Comparison of ENCODE assay signal across 9 cellular contexts in the genomic region with DNA sequence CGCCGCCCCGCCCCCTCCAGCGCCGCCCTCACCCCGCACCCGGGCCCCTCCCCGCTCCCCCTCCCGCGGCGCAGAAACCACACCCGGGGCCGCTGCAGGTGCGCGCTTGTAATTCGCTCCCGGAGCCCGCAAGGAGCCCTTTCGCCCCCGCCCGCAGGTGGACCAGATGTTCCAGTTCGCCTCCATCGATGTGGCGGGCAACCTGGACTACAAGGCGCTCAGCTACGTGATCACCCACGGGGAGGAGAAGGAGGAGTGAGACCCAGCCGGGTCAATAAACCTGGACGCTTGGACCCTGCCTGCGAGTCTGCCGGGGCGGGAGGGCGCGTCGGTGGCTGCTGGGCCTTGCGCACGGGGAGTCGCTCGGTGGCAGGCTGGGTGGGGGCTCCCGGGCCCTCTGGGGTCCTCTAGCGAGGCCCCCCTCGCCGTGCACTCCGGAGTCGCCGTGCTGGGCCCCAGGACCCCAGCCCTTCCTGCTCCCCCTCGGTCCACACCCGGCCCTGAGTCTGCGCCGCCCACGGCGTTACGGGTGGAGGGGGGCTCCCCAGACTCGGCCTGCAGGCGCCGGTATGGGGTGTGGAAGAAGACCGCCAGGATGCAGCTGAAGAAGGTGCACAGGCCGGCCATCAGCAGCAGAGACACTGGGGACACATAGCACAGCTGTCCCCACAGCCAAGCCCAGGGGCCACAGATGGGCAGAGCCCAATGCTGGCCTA. TPM values are rescaled to one million over a fixed set of nuclear protein-coding genes. Genes with fewer than 3 reads are reported as not detected.
DNase-seq lines count a peak whose midpoint lies in the region; ATAC-seq and TF ChIP-seq lines count a peak whose summit lies in the region.
"Had no signal": no experiment of that assay in that cellular context is flagged by ENCODE, and none has a peak within 500 bp of the region (broad histone marks: within the 10 kb centered on the region; RNA-seq: fewer than 3 reads in every experiment).

No MANE protein-coding gene starts in this region.

- H3K27ac ChIP-seq in adrenal gland = no peak overlapping the region

- 79 to 100% (median 86%) methylated on average over 1 to 56 of the region's 58 CpGs for WGBS in adrenal gland, 4 donors

- TF ChIP-seq CTCF in LNCaP clone FGC (IDR thresholded peaks at IDR 0.05; ENCODE audit: control insufficient read depth, extremely low read depth, insufficient read depth) = no peak
- no peak for TF ChIP-seq CTCF in adrenal gland (IDR thresholded peaks at IDR 0.05)
- no peak for TF ChIP-seq CTCF in endothelial cell (IDR thresholded peaks at IDR 0.05; ENCODE audit: unreplicated experiment)

- H3K27ac Mint-ChIP-seq in natural killer cell treated with Interleukin-12 subunit alpha and Interleukin-12 subunit beta and Interleukin-15 and Interleukin-18, amount 100 ng/mL, for 72 hours = no peak overlapping the region
- H3K27ac Mint-ChIP-seq in endothelial cell (ENCODE audit: unreplicated experiment) = no peak overlapping the region

- H3K27me3 ChIP-seq in adrenal gland = no peaks in the 10 kb centered on the region

- ATAC-seq in natural killer cell treated with Interleukin-12 subunit alpha and Interleukin-12 subunit beta and Interleukin-15 and Interleukin-18, amount 100 ng/mL, for 72 hours = peak; percentile 1 to 8
- ATAC-seq in GM21367 (IDR thresholded peaks at IDR 0.05; ENCODE audit: unreplicated experiment) = no peak

- no peaks in the 10 kb centered on the region for H3K27me3 Mint-ChIP-seq in natural killer cell treated with Interleukin-12 subunit alpha and Interleukin-12 subunit beta and Interleukin-15 and Interleukin-18, amount 100 ng/mL, for 72 hours
- H3K27me3 Mint-ChIP-seq in endothelial cell (ENCODE audit: unreplicated experiment) = peaks cover 18% of the 10 kb centered on the region

- H3K4me3 ChIP-seq in LNCaP clone FGC (ENCODE audit: low read depth, low read length) (peak overlapping the region; percentile 50), adrenal gland (peak overlapping the region in 1 of 4 donors; percentile 60)

- no peaks in the 10 kb centered on the region for H3K36me3 Mint-ChIP-seq in natural killer cell treated with Interleukin-12 subunit alpha and Interleukin-12 subunit beta and Interleukin-15 and Interleukin-18, amount 100 ng/mL, for 72 hours
- H3K36me3 Mint-ChIP-seq in endothelial cell (ENCODE audit: low read depth, unreplicated experiment) = peaks cover 8% of the 10 kb centered on the region

- intact Hi-C loops in adrenal gland (cut with DNase I) = no loop called here

- TF ChIP-seq POLR2A in adrenal gland (IDR thresholded peaks at IDR 0.05) = no peak

- H3K4me1 ChIP-seq in adrenal gland (replicated peaks in 1 of 2) = peaks cover 24 to 44% of the 10 kb centered on the region in 2 donors

- no peaks in the 10 kb centered on the region for H3K36me3 ChIP-seq in adrenal gland (replicated peaks in 1 of 2)
- H3K36me3 ChIP-seq: gastrocnemius medialis had no signal

- DNase-seq in ELF-1 (ENCODE audit: low read depth, low spot score) (peak; percentile 56), LNCaP clone FGC (ENCODE audit: low read depth) (peak; percentile 67), adrenal gland (peak; percentile 55 to 72 (median 61)), DMS114 treated with DMSO at 0.1 percent for 48 hours (lab: John Stamatoyannopoulos, UW; ENCODE audit: unreplicated experiment) (no peak), endothelial cell (ENCODE audit: low spot score) (no peak)
- DNase-seq in natural killer cell treated with Interleukin-12 subunit alpha and Interleukin-12 subunit beta and Interleukin-15 and Interleukin-18, amount 100 ng/mL, for 72 hours (ENCODE audit: low spot score) = no peak

- H3K4me1 Mint-ChIP-seq in natural killer cell treated with Interleukin-12 subunit alpha and Interleukin-12 subunit beta and Interleukin-15 and Interleukin-18, amount 100 ng/mL, for 72 hours (ENCODE audit: low read depth in 2 of 2) = peaks cover 5 to 22% of the 10 kb centered on the region in 2 donors
- peaks cover 6% of the 10 kb centered on the region for H3K4me1 Mint-ChIP-seq in endothelial cell (ENCODE audit: unreplicated experiment)

- H3K9me3 ChIP-seq in adrenal gland (replicated peaks in 1 of 3) = no peaks in the 10 kb centered on the region
- H3K9me3 ChIP-seq: gastrocnemius medialis had no signal

- H3K4me3 Mint-ChIP-seq in natural killer cell treated with Interleukin-12 subunit alpha and Interleukin-12 subunit beta and Interleukin-15 and Interleukin-18, amount 100 ng/mL, for 72 hours = no peak overlapping the region
- no peak overlapping the region for H3K4me3 Mint-ChIP-seq in endothelial cell (ENCODE audit: unreplicated experiment)

- H3K9me3 Mint-ChIP-seq in natural killer cell treated with Interleukin-12 subunit alpha and Interleukin-12 subunit beta and Interleukin-15 and Interleukin-18, amount 100 ng/mL, for 72 hours = no peaks in the 10 kb centered on the region
- H3K9me3 Mint-ChIP-seq in endothelial cell (ENCODE audit: unreplicated experiment) = no peaks in the 10 kb centered on the region

RNA-seq across cellular contexts. Expression of a gene that starts 7.1 kb away (rescaled TPM):
- total RNA-seq in adrenal gland = 10 to 100 TPM in 3 of 8 donors, 1 to 10 TPM in 5; 2.4 to 15.0 (median 7.3) TPM
- 10 to 100 TPM in 2 of 3 donors, 1 to 10 TPM in 1; 1.4 to 24.5 (median 11.1) TPM for polyA plus RNA-seq in adrenal gland
- total RNA-seq in natural killer cell treated with Interleukin-12 subunit alpha and Interleukin-12 subunit beta and Interleukin-15 and Interleukin-18, amount 100 ng/mL, for 72 hours = 10 to 100 TPM; 10.5 to 15.9 TPM
- 19.9 TPM for total RNA-seq in endothelial cell (ENCODE audit: unreplicated experiment)
- total RNA-seq: M059J had no signal

RNA-seq across cellular contexts. Expression of a gene that starts 7.6 kb away (rescaled TPM):
- 10 to 100 TPM in 7 of 8 donors, 1 to 10 TPM in 1; 5.9 to 31.7 (median 18.7) TPM for total RNA-seq in adrenal gland
- 10 to 100 TPM; 13.3 to 77.6 (median 64.4) TPM for polyA plus RNA-seq in adrenal gland
- total RNA-seq in natural killer cell treated with Interleukin-12 subunit alpha and Interleukin-12 subunit beta and Interleukin-15 and Interleukin-18, amount 100 ng/mL, for 72 hours = 10 to 100 TPM; 13.5 to 24.6 TPM
- total RNA-seq in endothelial cell (ENCODE audit: unreplicated experiment) = 23.2 TPM

RNA-seq across cellular contexts. Expression of a gene that starts 7.8 kb away (rescaled TPM):
- total RNA-seq in adrenal gland (100 to 1,000 TPM in 6 of 8 donors, 10 to 100 TPM in 2; 43.4 to 375 (median 296) TPM), endothelial cell (ENCODE audit: unreplicated experiment) (289 TPM)
- polyA plus RNA-seq in adrenal gland = 1,000 to 10,000 TPM in 1 of 3 donors, 100 to 1,000 TPM in 2; 501 to 1,353 (median 885) TPM
- total RNA-seq in natural killer cell treated with Interleukin-12 subunit alpha and Interleukin-12 subunit beta and Interleukin-15 and Interleukin-18, amount 100 ng/mL, for 72 hours = 100 to 1,000 TPM; 187 to 224 TPM

RNA-seq across cellular contexts. Expression of a gene that starts 23.7 kb away (rescaled TPM):
- total RNA-seq in adrenal gland = 100 to 1,000 TPM in 2 of 8 donors, 10 to 100 TPM in 6; 49.4 to 145 (median 70.7) TPM
- 100 to 1,000 TPM in 1 of 3 donors, 10 to 100 TPM in 2; 26.4 to 178 (median 99.2) TPM for polyA plus RNA-seq in adrenal gland
- 10 to 100 TPM; 50.6 to 54.3 TPM for total RNA-seq in natural killer cell treated with Interleukin-12 subunit alpha and Interleukin-12 subunit beta and Interleukin-15 and Interleukin-18, amount 100 ng/mL, for 72 hours
- 84.5 TPM for total RNA-seq in endothelial cell (ENCODE audit: unreplicated experiment)

RNA-seq across cellular contexts. Expression of a gene that starts 56.5 kb away (rescaled TPM):
- total RNA-seq in adrenal gland (1 to 10 TPM in 5 of 8 donors, under 1 TPM in 1, not detected in 2; 0.86 to 5.0 (median 2.2) TPM), endothelial cell (ENCODE audit: unreplicated experiment) (5.1 TPM)
- polyA plus RNA-seq in adrenal gland = 1 to 10 TPM in 1 of 3 donors, under 1 TPM in 2; 0.68 to 1.8 (median 0.71) TPM
- total RNA-seq in natural killer cell treated with Interleukin-12 subunit alpha and Interleukin-12 subunit beta and Interleukin-15 and Interleukin-18, amount 100 ng/mL, for 72 hours = 10 to 100 TPM; 14.1 to 14.8 TPM
- total RNA-seq: gastrocnemius medialis, M059J had no signal

Comparison
In these comparisons a context has a peak if more than half of its experiments do, and no peak if none do; other contexts are left out.
1. DNase-seq: peak in ELF-1 (single experiment), LNCaP clone FGC (single experiment) and adrenal gland (7 of 7); none in natural killer cell treated with Interleukin-12 subunit alpha and Interleukin-12 subunit beta and Interleukin-15 and Interleukin-18, amount 100 ng/mL, for 72 hours (single experiment), DMS114 treated with DMSO at 0.1 percent for 48 hours (single experiment) and endothelial cell (single experiment).